Comparison of ENCODE assay signal across 8 cellular contexts in genomic region chr2:55048514-55048924, GRCh38. TPM values are rescaled to one million over a fixed set of nuclear protein-coding genes. Genes with fewer than 3 reads are reported as not detected.
DNase-seq lines count a peak whose midpoint lies in the region; ATAC-seq and TF ChIP-seq lines count a peak whose summit lies in the region.

No MANE protein-coding gene starts in this region.

- TF ChIP-seq CTCF in OCI-LY1 (IDR thresholded peaks at IDR 0.05; ENCODE audit: low read length) (no peak), cardiac fibroblast (IDR thresholded peaks at IDR 0.05; ENCODE audit: low read depth, low read length) (peak; percentile 13), lung (IDR thresholded peaks at IDR 0.05; ENCODE audit: control extremely low read depth, extremely low read depth) (no peak), transverse colon (IDR thresholded peaks at IDR 0.05) (no peak)

- DNase-seq in Daoy (ENCODE audit: low read depth) (peak; percentile 39), cardiac fibroblast (ENCODE audit: low read depth in 2 of 2) (peak; percentile 49 to 59), lung (ENCODE audit: low spot score) (peak; percentile 36), transverse colon (peak; percentile 37)
- DNase-seq in activated CD4-positive, alpha-beta T cell treated with anti-CD3 and anti-CD28 coated beads, Interleukin-2, amount 50 U/mL, for 48 hours: no peak

- TF ChIP-seq POLR2A in transverse colon (IDR thresholded peaks at IDR 0.05): no peak

- H3F3A ChIP-seq in OCI-LY1 (ENCODE audit: insufficient read depth, low read length): no peaks in the 10 kb centered on the region

- peak overlapping the region; percentile 97 for H3K4me2 ChIP-seq in OCI-LY1 (ENCODE audit: low read length)

- peaks cover 68% of the 10 kb centered on the region for H3K79me2 ChIP-seq in ACC112 (ENCODE audit: control insufficient read depth, insufficient read depth, low read length, unreplicated experiment)
- peaks cover 47% of the 10 kb centered on the region for H3K79me2 ChIP-seq in OCI-LY1 (ENCODE audit: insufficient read depth, low read length)

- H3K9me3 ChIP-seq in OCI-LY1 (ENCODE audit: low read length) (no peaks in the 10 kb centered on the region), lung (ENCODE audit: control insufficient read depth in 2 of 2, insufficient read depth in 1 of 2, low read length in 1 of 2) (no peaks in the 10 kb centered on the region), transverse colon (no peaks in the 10 kb centered on the region)

- in situ Hi-C loops in transverse colon (cut with MboI; ENCODE audit: low pct_ligation_motif_present in 1 of 4, low pct_unique_long_range_greater_than_20kb in 1 of 4, low sequenced_read_pairs in 3 of 4): loop anchor here in 3 of 4 donors (10.0 to 25.0 kb wide), 2 partner anchors 114 to 116 kb away; no protein-coding TSS in a partner anchor

- ATAC-seq in lung (ENCODE audit: insufficient read depth, low FRiP score) (no peak), GM18511 (IDR thresholded peaks at IDR 0.05; ENCODE audit: unreplicated experiment) (no peak)

- H2AFZ ChIP-seq in ACC112 (ENCODE audit: low read length, unreplicated experiment) (no peak overlapping the region), OCI-LY1 (ENCODE audit: low read length) (no peak overlapping the region)

- H3K4me1 ChIP-seq in ACC112 (ENCODE audit: control insufficient read depth, insufficient read depth, low read length, unreplicated experiment): peaks cover 27% of the 10 kb centered on the region
- peaks cover 61% of the 10 kb centered on the region for H3K4me1 ChIP-seq in OCI-LY1 (ENCODE audit: insufficient read depth, low read length, severe bottlenecking)
- peaks cover 4 to 10% of the 10 kb centered on the region in 2 donors for H3K4me1 ChIP-seq in lung (ENCODE audit: control insufficient read depth in 2 of 2, insufficient read depth in 2 of 2, low read length in 2 of 2)
- peaks cover 15 to 60% (median 38%) of the 10 kb centered on the region in 4 donors for H3K4me1 ChIP-seq in transverse colon

- TF ChIP-seq EP300 in transverse colon (IDR thresholded peaks at IDR 0.05; ENCODE audit: low read depth): peak; percentile 18

- intact Hi-C loops in transverse colon (cut with DNase I; ENCODE audit: low total_unique reads): loop anchor here (5.0 kb wide), 1 partner anchor 119 kb away; no protein-coding TSS in a partner anchor

- H3K9ac ChIP-seq in OCI-LY1 (ENCODE audit: low read length): peak overlapping the region; percentile 78

- H3K27ac ChIP-seq in ACC112 (ENCODE audit: low read depth, low read length): peak overlapping the region; percentile 99
- H3K27ac ChIP-seq in OCI-LY1 (ENCODE audit: low read depth, low read length, poor library complexity, severe bottlenecking): peak overlapping the region; percentile 80
- peak overlapping the region; percentile 76 to 98 for H3K27ac ChIP-seq in lung (ENCODE audit: low read depth in 1 of 2, low read length in 1 of 2)
- H3K27ac ChIP-seq in transverse colon: peak overlapping the region; percentile 97 to 100 (median 98)

- H4K20me1 ChIP-seq in OCI-LY1 (ENCODE audit: insufficient read depth, low read length): no peaks in the 10 kb centered on the region

- WGBS in lung, 2 donors: 0% methylated on average over 11 of the region's 11 CpGs
- WGBS in transverse colon (ENCODE audit: low coverage in 1 of 2), 2 donors: 0 to 1% methylated on average over 6 to 11 of the region's 11 CpGs

- H3K36me3 ChIP-seq in ACC112 (ENCODE audit: insufficient read depth, low read length): 0 out of 2 replicates have a peak, but pooled peaks cover 3% of the 10 kb centered on the region
- H3K36me3 ChIP-seq in OCI-LY1 (ENCODE audit: insufficient read depth, low read length): no peaks in the 10 kb centered on the region
- H3K36me3 ChIP-seq in lung (ENCODE audit: control insufficient read depth in 2 of 2, insufficient read depth in 2 of 2, low read length in 2 of 2): peaks cover 0 to 1% of the 10 kb centered on the region in 2 donors
- no peaks in the 10 kb centered on the region for H3K36me3 ChIP-seq in transverse colon

- no peaks in the 10 kb centered on the region for H3K9me2 ChIP-seq in OCI-LY1 (ENCODE audit: low read depth, low read length)

- H3K27me3 ChIP-seq in ACC112 (ENCODE audit: insufficient read depth, low read length) (no peaks in the 10 kb centered on the region), OCI-LY1 (ENCODE audit: insufficient read depth, low read length) (no peaks in the 10 kb centered on the region), lung (ENCODE audit: control insufficient read depth, insufficient read depth) (no peaks in the 10 kb centered on the region), transverse colon (no peaks in the 10 kb centered on the region)

- H3K4me3 ChIP-seq in ACC112 (ENCODE audit: low read depth, low read length) (peak overlapping the region; percentile 91), OCI-LY1 (ENCODE audit: low read depth, low read length, poor library complexity, severe bottlenecking) (peak overlapping the region; percentile 75), cardiac fibroblast (replicated peaks in 1 of 2; ENCODE audit: low read depth in 2 of 2, low read length in 2 of 2) (peak overlapping the region; percentile 85 to 92), lung (peak overlapping the region; percentile 92), transverse colon (peak overlapping the region; percentile 93 to 96 (median 96))

RNA-seq across cellular contexts. Expression of gene RTN4, which starts 1.7 kb away (rescaled TPM):
- total RNA-seq in Daoy (2014; rRNA removed; shearing (Covaris generic)): 137 TPM in 2 replicates
- 100 to 1,000 TPM; 168 to 311 TPM for total RNA-seq in lung
- polyA plus RNA-seq in lung: 100 to 1,000 TPM; 168 to 292 TPM
- 100 to 1,000 TPM in 3 of 4 donors, 10 to 100 TPM in 1; 82.2 to 212 (median 183) TPM for total RNA-seq in transverse colon

Comparison
In these comparisons a context has a peak if more than half of its experiments do, and no peak if none do; other contexts are left out.
1. DNase-seq: peak in Daoy (single experiment), cardiac fibroblast (2 of 2), lung (single experiment) and transverse colon (single experiment); none in activated CD4-positive, alpha-beta T cell treated with anti-CD3 and anti-CD28 coated beads, Interleukin-2, amount 50 U/mL, for 48 hours (0 of 2).
2. Peak in every context shown above with its lines, with median percentiles within 50 percentile points of each other: H3K27ac ChIP-seq and H3K4me3 ChIP-seq.